In the genomic region with DNA sequence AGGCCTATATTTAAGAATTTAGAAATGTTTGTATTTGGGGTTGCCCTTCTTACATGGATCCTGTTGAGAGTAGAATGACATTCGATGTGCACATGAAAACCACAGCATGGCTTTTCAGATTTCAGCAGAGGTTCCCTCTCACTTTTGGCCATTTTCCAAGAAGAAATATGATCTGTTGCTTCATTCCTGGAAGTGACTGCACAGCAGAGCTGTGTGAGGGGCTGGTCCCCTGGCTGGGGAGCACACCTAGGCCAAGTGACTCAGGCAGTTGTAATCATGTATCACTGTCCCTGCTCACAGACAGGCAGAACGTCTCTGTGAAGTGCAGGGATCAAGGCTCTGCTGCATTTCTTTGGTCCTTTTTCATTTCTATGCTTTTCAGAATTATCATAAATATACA, we compare ENCODE assay signal across 1 cellular context.
TF ChIP-seq lines count a peak whose summit lies in the region.

No MANE protein-coding gene starts in this region.

TF ChIP-seq in HepG2, 621 proteins besides CTCF, POLR2A, EP300 and RAD21 (continued from another document and continues in another):
- TF ChIP-seq, protein P1, sequence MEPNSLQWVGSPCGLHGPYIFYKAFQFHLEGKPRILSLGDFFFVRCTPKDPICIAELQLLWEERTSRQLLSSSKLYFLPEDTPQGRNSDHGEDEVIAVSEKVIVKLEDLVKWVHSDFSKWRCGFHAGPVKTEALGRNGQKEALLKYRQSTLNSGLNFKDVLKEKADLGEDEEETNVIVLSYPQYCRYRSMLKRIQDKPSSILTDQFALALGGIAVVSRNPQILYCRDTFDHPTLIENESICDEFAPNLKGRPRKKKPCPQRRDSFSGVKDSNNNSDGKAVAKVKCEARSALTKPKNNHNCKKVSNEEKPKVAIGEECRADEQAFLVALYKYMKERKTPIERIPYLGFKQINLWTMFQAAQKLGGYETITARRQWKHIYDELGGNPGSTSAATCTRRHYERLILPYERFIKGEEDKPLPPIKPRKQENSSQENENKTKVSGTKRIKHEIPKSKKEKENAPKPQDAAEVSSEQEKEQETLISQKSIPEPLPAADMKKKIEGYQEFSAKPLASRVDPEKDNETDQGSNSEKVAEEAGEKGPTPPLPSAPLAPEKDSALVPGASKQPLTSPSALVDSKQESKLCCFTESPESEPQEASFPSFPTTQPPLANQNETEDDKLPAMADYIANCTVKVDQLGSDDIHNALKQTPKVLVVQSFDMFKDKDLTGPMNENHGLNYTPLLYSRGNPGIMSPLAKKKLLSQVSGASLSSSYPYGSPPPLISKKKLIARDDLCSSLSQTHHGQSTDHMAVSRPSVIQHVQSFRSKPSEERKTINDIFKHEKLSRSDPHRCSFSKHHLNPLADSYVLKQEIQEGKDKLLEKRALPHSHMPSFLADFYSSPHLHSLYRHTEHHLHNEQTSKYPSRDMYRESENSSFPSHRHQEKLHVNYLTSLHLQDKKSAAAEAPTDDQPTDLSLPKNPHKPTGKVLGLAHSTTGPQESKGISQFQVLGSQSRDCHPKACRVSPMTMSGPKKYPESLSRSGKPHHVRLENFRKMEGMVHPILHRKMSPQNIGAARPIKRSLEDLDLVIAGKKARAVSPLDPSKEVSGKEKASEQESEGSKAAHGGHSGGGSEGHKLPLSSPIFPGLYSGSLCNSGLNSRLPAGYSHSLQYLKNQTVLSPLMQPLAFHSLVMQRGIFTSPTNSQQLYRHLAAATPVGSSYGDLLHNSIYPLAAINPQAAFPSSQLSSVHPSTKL (CRISPR knock-in tag; IDR thresholded peaks at IDR 0.05): peak; percentile 65; the same call in 1 of the 2 replicates
- TF ChIP-seq ZNF839 (CRISPR knock-in tag; IDR thresholded peaks at IDR 0.05; ENCODE audit: borderline replicate concordance) (no peak), MXI1 (IDR thresholded peaks at IDR 0.05; ENCODE audit: borderline replicate concordance, low read depth, low read length) (peak; percentile 11; the same call in 1 of the 3 replicates), TEAD3 (CRISPR knock-in tag; optimal IDR thresholded peaks at IDR 0.05; ENCODE audit: borderline replicate concordance) (peak; percentile 35), MAFG (CRISPR knock-in tag; IDR thresholded peaks at IDR 0.05) (no peak), GATA4 (IDR thresholded peaks at IDR 0.05; ENCODE audit: borderline replicate concordance, low read depth) (no peak), TSC22D2 (CRISPR knock-in tag; IDR thresholded peaks at IDR 0.05; ENCODE audit: borderline replicate concordance) (no peak), ZNF263 (CRISPR knock-in tag; IDR thresholded peaks at IDR 0.05) (peak; percentile 60; the same call in 1 of the 2 replicates), DMAP1 (CRISPR knock-in tag; IDR thresholded peaks at IDR 0.05) (no peak), DNMT3B (CRISPR knock-in tag; conservative IDR thresholded peaks at IDR 0.05) (no peak), THAP11 (CRISPR knock-in tag; IDR thresholded peaks at IDR 0.05) (0 out of 2 replicates have a peak, but pooled peaks have one; percentile 18), CAMTA2 (CRISPR knock-in tag; IDR thresholded peaks at IDR 0.05; ENCODE audit: borderline replicate concordance) (no peak), PAX8 (CRISPR knock-in tag; IDR thresholded peaks at IDR 0.05; ENCODE audit: borderline replicate concordance) (no peak), SMC3 (IDR thresholded peaks at IDR 0.05; ENCODE audit: low read length) (peak; percentile 13; the same call in 1 of the 2 replicates), ZEB1 (IDR thresholded peaks at IDR 0.05; ENCODE audit: insufficient replicate concordance, low read depth) (peak; percentile 20), FIP1L1 (IDR thresholded peaks at IDR 0.05; ENCODE audit: borderline replicate concordance, insufficient read depth, low read depth, low read length) (no peak), PHB2 (IDR thresholded peaks at IDR 0.05; ENCODE audit: partially characterized antibody) (no peak), SOX13 (IDR thresholded peaks at IDR 0.05) (no peak), SOX13 (CRISPR knock-in tag; conservative IDR thresholded peaks at IDR 0.05 in 1 of 2, IDR thresholded peaks at IDR 0.05 in 1 of 2) (peak in 1 of 2 experiments; percentile 67; a peak in 2 of 4 replicates)
- TF ChIP-seq, protein P2, sequence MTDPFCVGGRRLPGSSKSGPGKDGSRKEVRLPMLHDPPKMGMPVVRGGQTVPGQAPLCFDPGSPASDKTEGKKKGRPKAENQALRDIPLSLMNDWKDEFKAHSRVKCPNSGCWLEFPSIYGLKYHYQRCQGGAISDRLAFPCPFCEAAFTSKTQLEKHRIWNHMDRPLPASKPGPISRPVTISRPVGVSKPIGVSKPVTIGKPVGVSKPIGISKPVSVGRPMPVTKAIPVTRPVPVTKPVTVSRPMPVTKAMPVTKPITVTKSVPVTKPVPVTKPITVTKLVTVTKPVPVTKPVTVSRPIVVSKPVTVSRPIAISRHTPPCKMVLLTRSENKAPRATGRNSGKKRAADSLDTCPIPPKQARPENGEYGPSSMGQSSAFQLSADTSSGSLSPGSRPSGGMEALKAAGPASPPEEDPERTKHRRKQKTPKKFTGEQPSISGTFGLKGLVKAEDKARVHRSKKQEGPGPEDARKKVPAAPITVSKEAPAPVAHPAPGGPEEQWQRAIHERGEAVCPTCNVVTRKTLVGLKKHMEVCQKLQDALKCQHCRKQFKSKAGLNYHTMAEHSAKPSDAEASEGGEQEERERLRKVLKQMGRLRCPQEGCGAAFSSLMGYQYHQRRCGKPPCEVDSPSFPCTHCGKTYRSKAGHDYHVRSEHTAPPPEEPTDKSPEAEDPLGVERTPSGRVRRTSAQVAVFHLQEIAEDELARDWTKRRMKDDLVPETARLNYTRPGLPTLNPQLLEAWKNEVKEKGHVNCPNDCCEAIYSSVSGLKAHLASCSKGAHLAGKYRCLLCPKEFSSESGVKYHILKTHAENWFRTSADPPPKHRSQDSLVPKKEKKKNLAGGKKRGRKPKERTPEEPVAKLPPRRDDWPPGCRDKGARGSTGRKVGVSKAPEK (CRISPR knock-in tag; IDR thresholded peaks at IDR 0.05; ENCODE audit: borderline replicate concordance): no peak
- TF ChIP-seq, protein P3, sequence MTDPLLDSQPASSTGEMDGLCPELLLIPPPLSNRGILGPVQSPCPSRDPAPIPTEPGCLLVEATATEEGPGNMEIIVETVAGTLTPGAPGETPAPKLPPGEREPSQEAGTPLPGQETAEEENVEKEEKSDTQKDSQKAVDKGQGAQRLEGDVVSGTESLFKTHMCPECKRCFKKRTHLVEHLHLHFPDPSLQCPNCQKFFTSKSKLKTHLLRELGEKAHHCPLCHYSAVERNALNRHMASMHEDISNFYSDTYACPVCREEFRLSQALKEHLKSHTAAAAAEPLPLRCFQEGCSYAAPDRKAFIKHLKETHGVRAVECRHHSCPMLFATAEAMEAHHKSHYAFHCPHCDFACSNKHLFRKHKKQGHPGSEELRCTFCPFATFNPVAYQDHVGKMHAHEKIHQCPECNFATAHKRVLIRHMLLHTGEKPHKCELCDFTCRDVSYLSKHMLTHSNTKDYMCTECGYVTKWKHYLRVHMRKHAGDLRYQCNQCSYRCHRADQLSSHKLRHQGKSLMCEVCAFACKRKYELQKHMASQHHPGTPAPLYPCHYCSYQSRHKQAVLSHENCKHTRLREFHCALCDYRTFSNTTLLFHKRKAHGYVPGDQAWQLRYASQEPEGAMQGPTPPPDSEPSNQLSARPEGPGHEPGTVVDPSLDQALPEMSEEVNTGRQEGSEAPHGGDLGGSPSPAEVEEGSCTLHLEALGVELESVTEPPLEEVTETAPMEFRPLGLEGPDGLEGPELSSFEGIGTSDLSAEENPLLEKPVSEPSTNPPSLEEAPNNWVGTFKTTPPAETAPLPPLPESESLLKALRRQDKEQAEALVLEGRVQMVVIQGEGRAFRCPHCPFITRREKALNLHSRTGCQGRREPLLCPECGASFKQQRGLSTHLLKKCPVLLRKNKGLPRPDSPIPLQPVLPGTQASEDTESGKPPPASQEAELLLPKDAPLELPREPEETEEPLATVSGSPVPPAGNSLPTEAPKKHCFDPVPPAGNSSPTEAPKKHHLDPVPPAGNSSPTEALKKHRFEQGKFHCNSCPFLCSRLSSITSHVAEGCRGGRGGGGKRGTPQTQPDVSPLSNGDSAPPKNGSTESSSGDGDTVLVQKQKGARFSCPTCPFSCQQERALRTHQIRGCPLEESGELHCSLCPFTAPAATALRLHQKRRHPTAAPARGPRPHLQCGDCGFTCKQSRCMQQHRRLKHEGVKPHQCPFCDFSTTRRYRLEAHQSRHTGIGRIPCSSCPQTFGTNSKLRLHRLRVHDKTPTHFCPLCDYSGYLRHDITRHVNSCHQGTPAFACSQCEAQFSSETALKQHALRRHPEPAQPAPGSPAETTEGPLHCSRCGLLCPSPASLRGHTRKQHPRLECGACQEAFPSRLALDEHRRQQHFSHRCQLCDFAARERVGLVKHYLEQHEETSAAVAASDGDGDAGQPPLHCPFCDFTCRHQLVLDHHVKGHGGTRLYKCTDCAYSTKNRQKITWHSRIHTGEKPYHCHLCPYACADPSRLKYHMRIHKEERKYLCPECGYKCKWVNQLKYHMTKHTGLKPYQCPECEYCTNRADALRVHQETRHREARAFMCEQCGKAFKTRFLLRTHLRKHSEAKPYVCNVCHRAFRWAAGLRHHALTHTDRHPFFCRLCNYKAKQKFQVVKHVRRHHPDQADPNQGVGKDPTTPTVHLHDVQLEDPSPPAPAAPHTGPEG (CRISPR knock-in tag; IDR thresholded peaks at IDR 0.05): no peak
- TF ChIP-seq, protein P4, sequence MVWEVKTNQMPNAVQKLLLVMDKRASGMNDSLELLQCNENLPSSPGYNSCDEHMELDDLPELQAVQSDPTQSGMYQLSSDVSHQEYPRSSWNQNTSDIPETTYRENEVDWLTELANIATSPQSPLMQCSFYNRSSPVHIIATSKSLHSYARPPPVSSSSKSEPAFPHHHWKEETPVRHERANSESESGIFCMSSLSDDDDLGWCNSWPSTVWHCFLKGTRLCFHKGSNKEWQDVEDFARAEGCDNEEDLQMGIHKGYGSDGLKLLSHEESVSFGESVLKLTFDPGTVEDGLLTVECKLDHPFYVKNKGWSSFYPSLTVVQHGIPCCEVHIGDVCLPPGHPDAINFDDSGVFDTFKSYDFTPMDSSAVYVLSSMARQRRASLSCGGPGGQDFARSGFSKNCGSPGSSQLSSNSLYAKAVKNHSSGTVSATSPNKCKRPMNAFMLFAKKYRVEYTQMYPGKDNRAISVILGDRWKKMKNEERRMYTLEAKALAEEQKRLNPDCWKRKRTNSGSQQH (CRISPR knock-in tag; IDR thresholded peaks at IDR 0.05; ENCODE audit: low read depth): no peak
- TF ChIP-seq, protein P5, sequence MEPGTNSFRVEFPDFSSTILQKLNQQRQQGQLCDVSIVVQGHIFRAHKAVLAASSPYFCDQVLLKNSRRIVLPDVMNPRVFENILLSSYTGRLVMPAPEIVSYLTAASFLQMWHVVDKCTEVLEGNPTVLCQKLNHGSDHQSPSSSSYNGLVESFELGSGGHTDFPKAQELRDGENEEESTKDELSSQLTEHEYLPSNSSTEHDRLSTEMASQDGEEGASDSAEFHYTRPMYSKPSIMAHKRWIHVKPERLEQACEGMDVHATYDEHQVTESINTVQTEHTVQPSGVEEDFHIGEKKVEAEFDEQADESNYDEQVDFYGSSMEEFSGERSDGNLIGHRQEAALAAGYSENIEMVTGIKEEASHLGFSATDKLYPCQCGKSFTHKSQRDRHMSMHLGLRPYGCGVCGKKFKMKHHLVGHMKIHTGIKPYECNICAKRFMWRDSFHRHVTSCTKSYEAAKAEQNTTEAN (CRISPR knock-in tag; conservative IDR thresholded peaks at IDR 0.05): no peak
- TF ChIP-seq, protein P6, sequence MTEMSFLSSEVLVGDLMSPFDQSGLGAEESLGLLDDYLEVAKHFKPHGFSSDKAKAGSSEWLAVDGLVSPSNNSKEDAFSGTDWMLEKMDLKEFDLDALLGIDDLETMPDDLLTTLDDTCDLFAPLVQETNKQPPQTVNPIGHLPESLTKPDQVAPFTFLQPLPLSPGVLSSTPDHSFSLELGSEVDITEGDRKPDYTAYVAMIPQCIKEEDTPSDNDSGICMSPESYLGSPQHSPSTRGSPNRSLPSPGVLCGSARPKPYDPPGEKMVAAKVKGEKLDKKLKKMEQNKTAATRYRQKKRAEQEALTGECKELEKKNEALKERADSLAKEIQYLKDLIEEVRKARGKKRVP (CRISPR knock-in tag; IDR thresholded peaks at IDR 0.05): no peak
- TF ChIP-seq, protein P7, sequence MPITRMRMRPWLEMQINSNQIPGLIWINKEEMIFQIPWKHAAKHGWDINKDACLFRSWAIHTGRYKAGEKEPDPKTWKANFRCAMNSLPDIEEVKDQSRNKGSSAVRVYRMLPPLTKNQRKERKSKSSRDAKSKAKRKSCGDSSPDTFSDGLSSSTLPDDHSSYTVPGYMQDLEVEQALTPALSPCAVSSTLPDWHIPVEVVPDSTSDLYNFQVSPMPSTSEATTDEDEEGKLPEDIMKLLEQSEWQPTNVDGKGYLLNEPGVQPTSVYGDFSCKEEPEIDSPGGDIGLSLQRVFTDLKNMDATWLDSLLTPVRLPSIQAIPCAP (CRISPR knock-in tag; IDR thresholded peaks at IDR 0.05; ENCODE audit: low read depth): no peak
- TF ChIP-seq, protein P8, sequence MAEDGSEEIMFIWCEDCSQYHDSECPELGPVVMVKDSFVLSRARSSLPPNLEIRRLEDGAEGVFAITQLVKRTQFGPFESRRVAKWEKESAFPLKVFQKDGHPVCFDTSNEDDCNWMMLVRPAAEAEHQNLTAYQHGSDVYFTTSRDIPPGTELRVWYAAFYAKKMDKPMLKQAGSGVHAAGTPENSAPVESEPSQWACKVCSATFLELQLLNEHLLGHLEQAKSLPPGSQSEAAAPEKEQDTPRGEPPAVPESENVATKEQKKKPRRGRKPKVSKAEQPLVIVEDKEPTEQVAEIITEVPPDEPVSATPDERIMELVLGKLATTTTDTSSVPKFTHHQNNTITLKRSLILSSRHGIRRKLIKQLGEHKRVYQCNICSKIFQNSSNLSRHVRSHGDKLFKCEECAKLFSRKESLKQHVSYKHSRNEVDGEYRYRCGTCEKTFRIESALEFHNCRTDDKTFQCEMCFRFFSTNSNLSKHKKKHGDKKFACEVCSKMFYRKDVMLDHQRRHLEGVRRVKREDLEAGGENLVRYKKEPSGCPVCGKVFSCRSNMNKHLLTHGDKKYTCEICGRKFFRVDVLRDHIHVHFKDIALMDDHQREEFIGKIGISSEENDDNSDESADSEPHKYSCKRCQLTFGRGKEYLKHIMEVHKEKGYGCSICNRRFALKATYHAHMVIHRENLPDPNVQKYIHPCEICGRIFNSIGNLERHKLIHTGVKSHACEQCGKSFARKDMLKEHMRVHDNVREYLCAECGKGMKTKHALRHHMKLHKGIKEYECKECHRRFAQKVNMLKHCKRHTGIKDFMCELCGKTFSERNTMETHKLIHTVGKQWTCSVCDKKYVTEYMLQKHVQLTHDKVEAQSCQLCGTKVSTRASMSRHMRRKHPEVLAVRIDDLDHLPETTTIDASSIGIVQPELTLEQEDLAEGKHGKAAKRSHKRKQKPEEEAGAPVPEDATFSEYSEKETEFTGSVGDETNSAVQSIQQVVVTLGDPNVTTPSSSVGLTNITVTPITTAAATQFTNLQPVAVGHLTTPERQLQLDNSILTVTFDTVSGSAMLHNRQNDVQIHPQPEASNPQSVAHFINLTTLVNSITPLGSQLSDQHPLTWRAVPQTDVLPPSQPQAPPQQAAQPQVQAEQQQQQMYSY (CRISPR knock-in tag; IDR thresholded peaks at IDR 0.05): no peak
